ENCODE assay signal across 8 cellular contexts in genomic region chr5:133552925-133553525, GRCh38. TPM values are rescaled to one million over a fixed set of nuclear protein-coding genes. Genes with fewer than 3 reads are reported as not detected.
A peak's percentile ranks its signal among the peaks of the same experiment; 100 is the strongest.
DNase-seq lines count a peak whose midpoint lies in the region; ATAC-seq and TF ChIP-seq lines count a peak whose summit lies in the region.

No MANE protein-coding gene starts in this region.

- H3K27ac ChIP-seq in HEK293 (ENCODE audit: extremely low read depth, low read depth, low read length) (no peak overlapping the region), OCI-LY7 (ENCODE audit: low read depth, low read length, poor library complexity, severe bottlenecking) (no peak overlapping the region), psoas muscle (no peak overlapping the region)

- no peaks in the 10 kb centered on the region for H3K36me3 Mint-ChIP-seq in Calu3 (ENCODE audit: insufficient read depth, unreplicated experiment)

- CTCF ChIA-PET in Calu3 (lab: Charles Lee): no interaction called here
- CTCF ChIA-PET in HEK293 (lab: Yijun Ruan, JAX): interaction anchor here (0.6 to 2.3 kb wide), 15 partner anchors 9 to 369 kb away, joined by 3 to 12 read pairs (median 3); no protein-coding TSS in a partner anchor
- CTCF ChIA-PET in OCI-LY7 (lab: Charles Lee; ENCODE audit: unreplicated experiment): interaction anchor here (0.6 kb wide), 1 partner anchor 303 kb away, joined by 4 read pairs; no protein-coding TSS in a partner anchor

- H3K9me3 ChIP-seq in HEK293 (ENCODE audit: control insufficient read depth, insufficient read depth, low read depth, low read length): no peaks in the 10 kb centered on the region
- H3K9me3 ChIP-seq in OCI-LY7 (ENCODE audit: low read length): no peaks in the 10 kb centered on the region
- no peaks in the 10 kb centered on the region for H3K9me3 ChIP-seq in psoas muscle

- H3K4me1 Mint-ChIP-seq in Calu3 (ENCODE audit: low read depth, unreplicated experiment): no peaks in the 10 kb centered on the region

- no peaks in the 10 kb centered on the region for H3K9me3 Mint-ChIP-seq in Calu3 (ENCODE audit: low read depth, unreplicated experiment)

- peaks cover 93% of the 10 kb centered on the region for H3K27me3 Mint-ChIP-seq in Calu3 (ENCODE audit: unreplicated experiment)

- H3K4me2 ChIP-seq in OCI-LY7 (ENCODE audit: low read length): no peak overlapping the region

- H3K4me1 ChIP-seq in HEK293 (ENCODE audit: control insufficient read depth, insufficient read depth, low read length) (no peaks in the 10 kb centered on the region), OCI-LY7 (ENCODE audit: insufficient read depth, low read length, poor library complexity, severe bottlenecking) (no peaks in the 10 kb centered on the region), psoas muscle (no peaks in the 10 kb centered on the region)

- no peak overlapping the region for H3K4me3 Mint-ChIP-seq in Calu3 (ENCODE audit: low read depth, unreplicated experiment)

- 24 to 31% (median 24%) methylated on average over 13 of the region's 13 CpGs for WGBS in psoas muscle, 3 donors

- H2AFZ ChIP-seq in OCI-LY7 (ENCODE audit: low read length): peak overlapping the region; percentile 65; the same call in 1 of the 2 replicates

- no peak overlapping the region for H3K27ac Mint-ChIP-seq in Calu3 (ENCODE audit: unreplicated experiment)

- H3K27me3 ChIP-seq in psoas muscle (ENCODE audit: insufficient read depth in 3 of 3, low read length in 2 of 3): peaks cover 2 to 33% (median 5%) of the 10 kb centered on the region in 3 donors

- POLR2A ChIA-PET in HEK293 (lab: Yijun Ruan, JAX) (no interaction called here), OCI-LY7 (lab: Charles Lee) (no interaction called here)

- H4K20me1 ChIP-seq in OCI-LY7 (ENCODE audit: insufficient read depth, low read length): no peaks in the 10 kb centered on the region

- ATAC-seq in psoas muscle: peak in 3 of 4 donors; percentile 43 to 61 (median 55)

- no TSS peak for BruUV-seq in Calu3 (replicated peaks; lab: Mats Ljungman, UMichigan)
- BruUV-seq in OCI-LY7 (replicated peaks; lab: Mats Ljungman, UMichigan): no TSS peak

- intact Hi-C loops in Calu3 (cut with micrococcal nuclease; ENCODE audit: unreplicated experiment): loop anchor here (2.0 kb wide), 2 partner anchors 316 to 392 kb away; no protein-coding TSS in a partner anchor
- intact Hi-C loops in OCI-LY7 (cut with micrococcal nuclease; ENCODE audit: unreplicated experiment): loop anchor here (1.0 kb wide), 2 partner anchors 316 to 391 kb away; no protein-coding TSS in a partner anchor
- intact Hi-C loops in psoas muscle (cut with DNase I): loop anchor here in 1 of 2 donors (10.0 kb wide), 1 partner anchor 312 kb away; no protein-coding TSS in a partner anchor

- H3K4me3 ChIP-seq in HEK293 (ENCODE audit: low read depth, low read length) (no peak overlapping the region), OCI-LY7 (ENCODE audit: low read depth, low read length, poor library complexity, severe bottlenecking) (no peak overlapping the region), fibroblast of pulmonary artery (replicated peaks; ENCODE audit: low read depth, low read length) (no peak overlapping the region), psoas muscle (no peak overlapping the region)

- no peaks in the 10 kb centered on the region for H3K79me2 ChIP-seq in OCI-LY7 (ENCODE audit: insufficient read depth, low read depth, low read length)

- TF ChIP-seq CTCF in Calu3 (IDR thresholded peaks at IDR 0.05; ENCODE audit: unreplicated experiment) (peak; percentile 79), HEK293 (tag by site-specific recombination; IDR thresholded peaks at IDR 0.05) (peak; percentile 41; the same call in 1 of the 2 replicates), OCI-LY7 (conservative IDR thresholded peaks at IDR 0.05; ENCODE audit: low read length) (peak; percentile 88), fibroblast of pulmonary artery (IDR thresholded peaks at IDR 0.05; ENCODE audit: low read length, missing control alignments) (peak; percentile 65), psoas muscle (IDR thresholded peaks at IDR 0.05) (peak; percentile 53)

- H3K36me3 ChIP-seq in HEK293 (ENCODE audit: control insufficient read depth in 2 of 2, insufficient read depth in 1 of 2, low read length in 2 of 2): no peaks in the 10 kb centered on the region
- H3K36me3 ChIP-seq in OCI-LY7 (ENCODE audit: insufficient read depth, low read length): no peaks in the 10 kb centered on the region
- H3K36me3 ChIP-seq in psoas muscle (ENCODE audit: insufficient read depth in 1 of 2, low read depth in 1 of 2): no peaks in the 10 kb centered on the region

- peak; percentile 78 for DNase-seq in Calu3
- peak; percentile 63 for DNase-seq in OCI-LY7 (ENCODE audit: low spot score)
- DNase-seq in activated T-cell treated with anti-CD3 and anti-CD28 coated beads for 24 hours (ENCODE audit: low read depth): peak; percentile 54
- DNase-seq in fibroblast of pulmonary artery (ENCODE audit: low read depth): peak; percentile 49
- peak; percentile 34 to 57 for DNase-seq in psoas muscle
- no peak for DNase-seq in DMS79 treated with DMSO at 0.1 percent for 48 hours (lab: John Stamatoyannopoulos, UW)
- DNase-seq in T1000 (lab: John Stamatoyannopoulos, UW): no peak

- H3K9me2 ChIP-seq in OCI-LY7 (ENCODE audit: insufficient read depth, low read length): no peaks in the 10 kb centered on the region

TF ChIP-seq in HEK293, 187 proteins besides CTCF, POLR2A, EP300 and RAD21:
- TF ChIP-seq ZNF660 (tag by site-specific recombination; IDR thresholded peaks at IDR 0.05): 0 out of 2 replicates have a peak, but pooled peaks have one; percentile 45
- TF ChIP-seq ZNF610 (tag by site-specific recombination; IDR thresholded peaks at IDR 0.05; ENCODE audit: borderline replicate concordance): no peak

RNA-seq across cellular contexts. Expression of gene FSTL4, which starts 59.3 kb away (rescaled TPM):
- total RNA-seq in Calu3 (2022) (0.71 TPM in 1 of 2 replicates, not detected in the other), OCI-LY7 (2022) (not detected in 2 replicates), psoas muscle (under 1 TPM; 0.24 to 0.81 (median 0.32) TPM)
- not detected in 2 replicates for total RNA-seq in OCI-LY7 (2014; rRNA removed; shearing (Covaris generic))
- polyA plus RNA-seq in psoas muscle: under 1 TPM; 0.07 to 0.18 (median 0.10) TPM

Comparison
In these comparisons a context has a peak if more than half of its experiments do, and no peak if none do; other contexts are left out.
1. DNase-seq: peak in Calu3 (single experiment), OCI-LY7 (single experiment), activated T-cell treated with anti-CD3 and anti-CD28 coated beads for 24 hours (single experiment), fibroblast of pulmonary artery (single experiment) and psoas muscle (2 of 2); none in DMS79 treated with DMSO at 0.1 percent for 48 hours (single experiment) and T1000 (single experiment).
2. Peak in every context shown above with its lines, with median percentiles within 50 percentile points of each other: CTCF ChIP-seq.